In genomic region chr15:37902126-37902525, GRCh38 we compare ENCODE assay signal across 20 cellular contexts. TPM values are rescaled to one million over a fixed set of nuclear protein-coding genes. Genes with fewer than 3 reads are reported as not detected.
DNase-seq lines count a peak whose midpoint lies in the region; ATAC-seq and TF ChIP-seq lines count a peak whose summit lies in the region.
"Had no signal": no experiment of that assay in that cellular context is flagged by ENCODE, and none has a peak within 500 bp of the region (broad histone marks: within the 10 kb centered on the region; RNA-seq: fewer than 3 reads in every experiment).

No MANE protein-coding gene starts in this region.

- H3K36me3 ChIP-seq in body of pancreas (replicated peaks in 1 of 2; ENCODE audit: insufficient read depth in 1 of 2, low read depth in 2 of 2) (no peaks in the 10 kb centered on the region), lower lobe of right lung (no peaks in the 10 kb centered on the region), upper lobe of right lung (no peaks in the 10 kb centered on the region)
- H3K36me3 ChIP-seq: HAP-1 had no signal

- H3K9me3 ChIP-seq in body of pancreas (no peaks in the 10 kb centered on the region), lower lobe of right lung (no peaks in the 10 kb centered on the region), upper lobe of right lung (no peaks in the 10 kb centered on the region)
- H3K9me3 ChIP-seq: HAP-1 had no signal

- no peak overlapping the region for H3K4me3 ChIP-seq in body of pancreas
- no peak overlapping the region for H3K4me3 ChIP-seq in lower lobe of right lung
- no peak overlapping the region for H3K4me3 ChIP-seq in upper lobe of right lung
- H3K4me3 ChIP-seq: GM12878, HAP-1, SK-N-MC had no signal

- H3K4me1 ChIP-seq in body of pancreas, result peaks cover 56% of the 10 kb centered on the region
- no peaks in the 10 kb centered on the region for H3K4me1 ChIP-seq in lower lobe of right lung
- no peaks in the 10 kb centered on the region for H3K4me1 ChIP-seq in upper lobe of right lung
- H3K4me1 ChIP-seq: HAP-1 had no signal

- ATAC-seq in body of pancreas (peak; percentile 76), lower lobe of right lung (peak; percentile 87 to 94), upper lobe of right lung (peak; percentile 90), GM18517 (IDR thresholded peaks at IDR 0.05; ENCODE audit: unreplicated experiment) (no peak)
- ATAC-seq: CD8-positive, alpha-beta T cell; GM12878; Panc1 had no signal

- no peak for TF ChIP-seq POLR2A in body of pancreas (IDR thresholded peaks at IDR 0.05)

- DNase-seq in NCI-H1417 (lab: John Stamatoyannopoulos, UW) (peak in 2 of 3 experiments; percentile 0 to 19), NCI-H1417 treated with DMSO at 0.1 percent for 48 hours (lab: John Stamatoyannopoulos, UW) (no peak), body of pancreas (peak in 2 of 4 donors; percentile 10 to 24), lower lobe of right lung (no peak), upper lobe of right lung (no peak), GM19240 (ENCODE audit: insufficient read length, low spot score) (no peak), putamen (ENCODE audit: low spot score) (no peak)
- DNase-seq: 8988T; CD8-positive, alpha-beta T cell; GDM1; NCI-H1930; NCI-H2171; NCI-H446; NCI-H82; Right ventricle myocardium superior had no signal

- H3K27ac ChIP-seq in body of pancreas, result peak overlapping the region in 1 of 4 donors; percentile 39
- H3K27ac ChIP-seq in lower lobe of right lung, result no peak overlapping the region
- no peak overlapping the region for H3K27ac ChIP-seq in upper lobe of right lung
- H3K27ac ChIP-seq: SK-N-MC had no signal

- intact Hi-C loops in body of pancreas (cut with DNase I) (no loop called here), lower lobe of right lung (cut with DNase I) (no loop called here), upper lobe of right lung (cut with DNase I) (no loop called here)

- H3K27me3 ChIP-seq in body of pancreas (no peaks in the 10 kb centered on the region), lower lobe of right lung (ENCODE audit: low read depth) (no peaks in the 10 kb centered on the region), upper lobe of right lung (no peaks in the 10 kb centered on the region)

- TF ChIP-seq CTCF in body of pancreas (IDR thresholded peaks at IDR 0.05) (no peak), lower lobe of right lung (IDR thresholded peaks at IDR 0.05) (no peak), upper lobe of right lung (IDR thresholded peaks at IDR 0.05) (no peak)

RNA-seq across cellular contexts. Expression of gene TMCO5A, which starts 32.3 kb away (rescaled TPM):
- total RNA-seq in body of pancreas (not detected), lower lobe of right lung (not detected), upper lobe of right lung (not detected)
- total RNA-seq: CD8-positive, alpha-beta T cell; GM12878; Right ventricle myocardium superior had no signal

Comparison
In these comparisons a context has a peak if more than half of its experiments do, and no peak if none do; other contexts are left out.
1. DNase-seq: peak in NCI-H1417 (2 of 3); none in NCI-H1417 treated with DMSO at 0.1 percent for 48 hours (single experiment), lower lobe of right lung (single experiment), upper lobe of right lung (single experiment), GM19240 (single experiment) and putamen (single experiment).